24 cellular contexts compared by ENCODE assay signal in genomic region chr2:8065191-8065590, GRCh38.
"Had no signal": no experiment of that assay in that cellular context is flagged by ENCODE, and none has a peak within 500 bp of the region (broad histone marks: within the 10 kb centered on the region; RNA-seq: fewer than 3 reads in every experiment).

No MANE protein-coding gene starts in this region.

- H3K36me3 ChIP-seq: esophagus squamous epithelium, gastrocnemius medialis, heart right ventricle, left lung, lower lobe of right lung had no signal

- H3K9me3 ChIP-seq: esophagus squamous epithelium, gastrocnemius medialis, heart right ventricle, lower lobe of right lung, mucosa of descending colon had no signal

- H3K36me3 Mint-ChIP-seq: mesothelial cell of epicardium had no signal

- H3K27me3 ChIP-seq: esophagus squamous epithelium, gastrocnemius medialis, heart right ventricle, left lung had no signal

- FAIRE-seq: colon, endothelial cell of umbilical vein, islet of Langerhans, keratinocyte had no signal

- DNase-seq: dermis blood vessel endothelial cell; dorsolateral prefrontal cortex; effector CD4-positive, alpha-beta T cell; effector memory CD4-positive, alpha-beta T cell; esophagus squamous epithelium; foreskin fibroblast; foreskin melanocyte; gastrocnemius medialis; glutamatergic neuron; head of caudate nucleus; heart right ventricle; hippocampal formation; left cardiac atrium; left lung; left ventricle myocardium superior; lower lobe of right lung; mesenchymal stem cell; mucosa of descending colon had no signal

- H3K4me3 Mint-ChIP-seq: mesothelial cell of epicardium had no signal

- H3K4me1 ChIP-seq: esophagus squamous epithelium, gastrocnemius medialis, heart right ventricle, left lung, lower lobe of right lung had no signal

- H3K4me3 ChIP-seq: coronary artery, dorsolateral prefrontal cortex, esophagus squamous epithelium, gastrocnemius medialis, heart right ventricle, left lung, lower lobe of right lung, mucosa of descending colon had no signal

- H3K4me1 Mint-ChIP-seq: mesothelial cell of epicardium had no signal

- H3K27ac ChIP-seq: coronary artery, dorsolateral prefrontal cortex, esophagus squamous epithelium, gastrocnemius medialis, heart right ventricle, left lung, lower lobe of right lung had no signal

- ATAC-seq: gastrocnemius medialis, heart right ventricle, left cardiac atrium, left lung, left ventricle myocardium superior, lower lobe of right lung, mucosa of descending colon had no signal

- H3K27ac Mint-ChIP-seq: mesothelial cell of epicardium had no signal
